ENCODE assay signal across 2 cellular contexts in the genomic region with DNA sequence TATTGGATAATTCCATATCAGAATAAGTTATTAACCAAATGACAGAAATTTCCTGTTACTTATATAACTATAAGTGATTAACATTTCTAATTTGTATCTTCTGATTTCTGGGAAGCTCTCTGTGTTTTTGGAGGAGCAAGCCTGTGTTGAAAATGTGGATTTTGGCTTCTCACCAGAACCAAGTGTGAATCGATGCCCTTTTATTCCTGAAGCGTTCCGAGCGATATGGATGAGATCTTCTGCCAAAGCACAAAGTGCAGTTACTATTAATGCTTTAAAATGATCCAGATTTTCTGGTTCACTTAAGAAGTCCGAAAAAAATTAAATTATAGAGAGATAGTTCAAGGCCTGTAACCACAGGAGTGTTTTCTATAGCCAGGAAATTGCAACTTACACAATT.
TF ChIP-seq lines count a peak whose summit lies in the region.

No MANE protein-coding gene starts in this region.

TF ChIP-seq in liver, 16 proteins besides CTCF, POLR2A, EP300 and RAD21 (continued from another document):
- TF ChIP-seq, protein P1, sequence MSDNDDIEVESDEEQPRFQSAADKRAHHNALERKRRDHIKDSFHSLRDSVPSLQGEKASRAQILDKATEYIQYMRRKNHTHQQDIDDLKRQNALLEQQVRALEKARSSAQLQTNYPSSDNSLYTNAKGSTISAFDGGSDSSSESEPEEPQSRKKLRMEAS (IDR thresholded peaks at IDR 0.05) = no peak
- TF ChIP-seq TAF1 (conservative IDR thresholded peaks at IDR 0.05) (no peak), GABPA (IDR thresholded peaks at IDR 0.05 in 1 of 2, conservative IDR thresholded peaks at IDR 0.05 in 1 of 2) (no peak), HNF4G (IDR thresholded peaks at IDR 0.05) (peak; percentile 7), FOXA1 (IDR thresholded peaks at IDR 0.05) (no peak), RXRA (IDR thresholded peaks at IDR 0.05) (peak; percentile 26 to 27), HNF4A (conservative IDR thresholded peaks at IDR 0.05) (peak; percentile 59 to 66), JUND (IDR thresholded peaks at IDR 0.05) (no peak), NR2F2 (IDR thresholded peaks at IDR 0.05) (no peak), FOXA2 (IDR thresholded peaks at IDR 0.05) (no peak), EGR1 (IDR thresholded peaks at IDR 0.05; ENCODE audit: low read depth in 2 of 2) (no peak), YY1 (IDR thresholded peaks at IDR 0.05) (peak; percentile 18)
- TF ChIP-seq, protein P2, sequence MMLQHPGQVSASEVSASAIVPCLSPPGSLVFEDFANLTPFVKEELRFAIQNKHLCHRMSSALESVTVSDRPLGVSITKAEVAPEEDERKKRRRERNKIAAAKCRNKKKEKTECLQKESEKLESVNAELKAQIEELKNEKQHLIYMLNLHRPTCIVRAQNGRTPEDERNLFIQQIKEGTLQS (IDR thresholded peaks at IDR 0.05) = no peak
- TF ChIP-seq, protein P3, sequence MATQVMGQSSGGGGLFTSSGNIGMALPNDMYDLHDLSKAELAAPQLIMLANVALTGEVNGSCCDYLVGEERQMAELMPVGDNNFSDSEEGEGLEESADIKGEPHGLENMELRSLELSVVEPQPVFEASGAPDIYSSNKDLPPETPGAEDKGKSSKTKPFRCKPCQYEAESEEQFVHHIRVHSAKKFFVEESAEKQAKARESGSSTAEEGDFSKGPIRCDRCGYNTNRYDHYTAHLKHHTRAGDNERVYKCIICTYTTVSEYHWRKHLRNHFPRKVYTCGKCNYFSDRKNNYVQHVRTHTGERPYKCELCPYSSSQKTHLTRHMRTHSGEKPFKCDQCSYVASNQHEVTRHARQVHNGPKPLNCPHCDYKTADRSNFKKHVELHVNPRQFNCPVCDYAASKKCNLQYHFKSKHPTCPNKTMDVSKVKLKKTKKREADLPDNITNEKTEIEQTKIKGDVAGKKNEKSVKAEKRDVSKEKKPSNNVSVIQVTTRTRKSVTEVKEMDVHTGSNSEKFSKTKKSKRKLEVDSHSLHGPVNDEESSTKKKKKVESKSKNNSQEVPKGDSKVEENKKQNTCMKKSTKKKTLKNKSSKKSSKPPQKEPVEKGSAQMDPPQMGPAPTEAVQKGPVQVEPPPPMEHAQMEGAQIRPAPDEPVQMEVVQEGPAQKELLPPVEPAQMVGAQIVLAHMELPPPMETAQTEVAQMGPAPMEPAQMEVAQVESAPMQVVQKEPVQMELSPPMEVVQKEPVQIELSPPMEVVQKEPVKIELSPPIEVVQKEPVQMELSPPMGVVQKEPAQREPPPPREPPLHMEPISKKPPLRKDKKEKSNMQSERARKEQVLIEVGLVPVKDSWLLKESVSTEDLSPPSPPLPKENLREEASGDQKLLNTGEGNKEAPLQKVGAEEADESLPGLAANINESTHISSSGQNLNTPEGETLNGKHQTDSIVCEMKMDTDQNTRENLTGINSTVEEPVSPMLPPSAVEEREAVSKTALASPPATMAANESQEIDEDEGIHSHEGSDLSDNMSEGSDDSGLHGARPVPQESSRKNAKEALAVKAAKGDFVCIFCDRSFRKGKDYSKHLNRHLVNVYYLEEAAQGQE (IDR thresholded peaks at IDR 0.05) = no peak

TF ChIP-seq in HepG2, 621 proteins besides CTCF, POLR2A, EP300 and RAD21 (continued from another document):
- TF ChIP-seq SP2 (CRISPR knock-in tag; IDR thresholded peaks at IDR 0.05) (no peak), MYC (CRISPR knock-in tag; IDR thresholded peaks at IDR 0.05; ENCODE audit: borderline replicate concordance) (no peak), SETDB1 (CRISPR knock-in tag; IDR thresholded peaks at IDR 0.05; ENCODE audit: borderline replicate concordance) (no peak), ZNF790 (CRISPR knock-in tag; IDR thresholded peaks at IDR 0.05; ENCODE audit: borderline replicate concordance) (no peak), AKAP8 (CRISPR knock-in tag; IDR thresholded peaks at IDR 0.05) (no peak), RXRB (CRISPR knock-in tag; IDR thresholded peaks at IDR 0.05; ENCODE audit: borderline replicate concordance) (no peak), ZNF562 (CRISPR knock-in tag; IDR thresholded peaks at IDR 0.05; ENCODE audit: borderline replicate concordance) (no peak), ZNF777 (CRISPR knock-in tag; IDR thresholded peaks at IDR 0.05) (no peak), YEATS4 (CRISPR knock-in tag; IDR thresholded peaks at IDR 0.05; ENCODE audit: borderline replicate concordance) (no peak), SMAD1 (CRISPR knock-in tag; IDR thresholded peaks at IDR 0.05; ENCODE audit: borderline replicate concordance, low read depth) (no peak)
- TF ChIP-seq, protein P4, sequence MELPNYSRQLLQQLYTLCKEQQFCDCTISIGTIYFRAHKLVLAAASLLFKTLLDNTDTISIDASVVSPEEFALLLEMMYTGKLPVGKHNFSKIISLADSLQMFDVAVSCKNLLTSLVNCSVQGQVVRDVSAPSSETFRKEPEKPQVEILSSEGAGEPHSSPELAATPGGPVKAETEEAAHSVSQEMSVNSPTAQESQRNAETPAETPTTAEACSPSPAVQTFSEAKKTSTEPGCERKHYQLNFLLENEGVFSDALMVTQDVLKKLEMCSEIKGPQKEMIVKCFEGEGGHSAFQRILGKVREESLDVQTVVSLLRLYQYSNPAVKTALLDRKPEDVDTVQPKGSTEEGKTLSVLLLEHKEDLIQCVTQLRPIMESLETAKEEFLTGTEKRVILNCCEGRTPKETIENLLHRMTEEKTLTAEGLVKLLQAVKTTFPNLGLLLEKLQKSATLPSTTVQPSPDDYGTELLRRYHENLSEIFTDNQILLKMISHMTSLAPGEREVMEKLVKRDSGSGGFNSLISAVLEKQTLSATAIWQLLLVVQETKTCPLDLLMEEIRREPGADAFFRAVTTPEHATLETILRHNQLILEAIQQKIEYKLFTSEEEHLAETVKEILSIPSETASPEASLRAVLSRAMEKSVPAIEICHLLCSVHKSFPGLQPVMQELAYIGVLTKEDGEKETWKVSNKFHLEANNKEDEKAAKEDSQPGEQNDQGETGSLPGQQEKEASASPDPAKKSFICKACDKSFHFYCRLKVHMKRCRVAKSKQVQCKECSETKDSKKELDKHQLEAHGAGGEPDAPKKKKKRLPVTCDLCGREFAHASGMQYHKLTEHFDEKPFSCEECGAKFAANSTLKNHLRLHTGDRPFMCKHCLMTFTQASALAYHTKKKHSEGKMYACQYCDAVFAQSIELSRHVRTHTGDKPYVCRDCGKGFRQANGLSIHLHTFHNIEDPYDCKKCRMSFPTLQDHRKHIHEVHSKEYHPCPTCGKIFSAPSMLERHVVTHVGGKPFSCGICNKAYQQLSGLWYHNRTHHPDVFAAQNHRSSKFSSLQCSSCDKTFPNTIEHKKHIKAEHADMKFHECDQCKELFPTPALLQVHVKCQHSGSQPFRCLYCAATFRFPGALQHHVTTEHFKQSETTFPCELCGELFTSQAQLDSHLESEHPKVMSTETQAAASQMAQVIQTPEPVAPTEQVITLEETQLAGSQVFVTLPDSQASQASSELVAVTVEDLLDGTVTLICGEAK (IDR thresholded peaks at IDR 0.05) = no peak
- TF ChIP-seq, protein P4 (CRISPR knock-in tag; IDR thresholded peaks at IDR 0.05) = no peak
- TF ChIP-seq, protein P5, sequence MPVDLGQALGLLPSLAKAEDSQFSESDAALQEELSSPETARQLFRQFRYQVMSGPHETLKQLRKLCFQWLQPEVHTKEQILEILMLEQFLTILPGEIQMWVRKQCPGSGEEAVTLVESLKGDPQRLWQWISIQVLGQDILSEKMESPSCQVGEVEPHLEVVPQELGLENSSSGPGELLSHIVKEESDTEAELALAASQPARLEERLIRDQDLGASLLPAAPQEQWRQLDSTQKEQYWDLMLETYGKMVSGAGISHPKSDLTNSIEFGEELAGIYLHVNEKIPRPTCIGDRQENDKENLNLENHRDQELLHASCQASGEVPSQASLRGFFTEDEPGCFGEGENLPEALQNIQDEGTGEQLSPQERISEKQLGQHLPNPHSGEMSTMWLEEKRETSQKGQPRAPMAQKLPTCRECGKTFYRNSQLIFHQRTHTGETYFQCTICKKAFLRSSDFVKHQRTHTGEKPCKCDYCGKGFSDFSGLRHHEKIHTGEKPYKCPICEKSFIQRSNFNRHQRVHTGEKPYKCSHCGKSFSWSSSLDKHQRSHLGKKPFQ (CRISPR knock-in tag; IDR thresholded peaks at IDR 0.05; ENCODE audit: insufficient replicate concordance) = no peak
